Comparison of ENCODE assay signal across 7 cellular contexts in the genomic region with DNA sequence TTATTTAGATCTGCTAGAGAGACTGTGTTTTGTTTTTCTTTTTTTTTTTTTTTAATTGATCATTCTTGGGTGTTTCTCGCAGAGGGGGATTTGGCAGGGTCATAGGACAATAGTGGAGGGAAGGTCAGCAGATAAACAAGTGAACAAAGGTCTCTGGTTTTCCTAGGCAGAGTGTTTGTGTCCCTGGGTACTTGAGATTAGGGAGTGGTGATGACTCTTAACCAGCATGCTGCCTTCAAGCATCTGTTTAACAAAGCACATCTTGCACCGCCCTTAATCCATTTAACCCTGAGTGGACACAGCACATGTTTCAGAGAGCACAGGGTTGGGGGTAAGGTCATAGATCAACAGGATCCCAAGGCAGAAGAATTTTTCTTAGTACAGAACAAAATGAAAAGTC. TPM values are rescaled to one million over a fixed set of nuclear protein-coding genes. Genes with fewer than 3 reads are reported as not detected.
A peak's percentile ranks its signal among the peaks of the same experiment; 100 is the strongest.
DNase-seq lines count a peak whose midpoint lies in the region; ATAC-seq, FAIRE-seq and TF ChIP-seq lines count a peak whose summit lies in the region.
"Not testable (repeated sequence)": the region's sequence is repeated elsewhere in the genome, so short reads cannot be mapped to it uniquely, and the experiment has no call there.

No MANE protein-coding gene starts in this region.

- H2BK12ac ChIP-seq in neuronal stem cell (ENCODE audit: low read length): not testable (repeated sequence)

- CTCF ChIA-PET in Caco-2 (lab: Charles Lee) (interaction anchor here (0.7 to 1.2 kb wide), 2 partner anchors 12 to 462 kb away, joined by 3 to 4 read pairs; a partner anchor contains a TSS), PC-3 (lab: Charles Lee) (interaction anchor here (0.7 kb wide), 1 partner anchor 11 kb away, joined by 12 read pairs; no protein-coding TSS in a partner anchor)
- CTCF ChIA-PET in HepG2 (lab: Yijun Ruan, JAX; ENCODE audit: low intra/inter-chr PET ratio, low total read pairs): not testable (repeated sequence)

- H3K23ac ChIP-seq in neuronal stem cell (ENCODE audit: low read depth, low read length, poor library complexity): not testable (repeated sequence)

- H2BK120ac ChIP-seq in neuronal stem cell (ENCODE audit: low read depth, low read length): not testable (repeated sequence)

- H3K9me3 Mint-ChIP-seq in Caco-2 (ENCODE audit: unreplicated experiment); chondrocyte (ENCODE audit: low read depth); glutamatergic neuron (ENCODE audit: unreplicated experiment): not testable (repeated sequence)

- not testable (repeated sequence) for H4K91ac ChIP-seq in neuronal stem cell (ENCODE audit: low read depth, low read length, poor library complexity)

- BruUV-seq in Caco-2 (replicated peaks; lab: Mats Ljungman, UMichigan); PC-3 (replicated peaks; lab: Mats Ljungman, UMichigan); HepG2 (replicated peaks; lab: Mats Ljungman, UMichigan): not testable (repeated sequence)

- H3K4me3 Mint-ChIP-seq in Caco-2 (ENCODE audit: unreplicated experiment) (peak overlapping the region; percentile 20), glutamatergic neuron (ENCODE audit: unreplicated experiment) (peak overlapping the region; percentile 38)
- not testable (repeated sequence) for H3K4me3 Mint-ChIP-seq in chondrocyte (ENCODE audit: unreplicated experiment)

- not testable (repeated sequence) for H3K14ac ChIP-seq in neuronal stem cell (ENCODE audit: low read length)

- not testable (repeated sequence) for H3K18ac ChIP-seq in neuronal stem cell (ENCODE audit: low read length)

- H3K4me2 ChIP-seq in PC-3 (ENCODE audit: low read length): peak overlapping the region; percentile 60
- peak overlapping the region; percentile 46 for H3K4me2 ChIP-seq in HepG2 (ENCODE audit: low read depth, low read length)
- not testable (repeated sequence) for H3K4me2 ChIP-seq in neuronal stem cell (ENCODE audit: insufficient read depth, low read length, poor library complexity, severe bottlenecking)

- H2AK5ac ChIP-seq in neuronal stem cell (ENCODE audit: low read depth, low read length): not testable (repeated sequence)

- TF ChIP-seq RAD21 in HepG2 (CRISPR knock-in tag; IDR thresholded peaks at IDR 0.05): not testable (repeated sequence)

- H2AFZ ChIP-seq in PC-3 (ENCODE audit: low read length); HepG2 (ENCODE audit: low read length): not testable (repeated sequence)
- peak overlapping the region; percentile 53 for H2AFZ ChIP-seq in neuronal stem cell (ENCODE audit: low read length)

- not testable (repeated sequence) for DNase-seq in Caco-2; PC-3; WERI-Rb-1; chondrocyte (ENCODE audit: low spot score); glutamatergic neuron; HepG2 (ENCODE audit: low spot score); neuronal stem cell (ENCODE audit: low spot score)

- peak; percentile 60 for ATAC-seq in PC-3
- peak; percentile 47 for ATAC-seq in HepG2

- not testable (repeated sequence) for H3K4me1 Mint-ChIP-seq in Caco-2 (ENCODE audit: low read depth, unreplicated experiment); chondrocyte (ENCODE audit: low read depth); glutamatergic neuron (ENCODE audit: low read depth, unreplicated experiment)

- WGBS in HepG2 (ENCODE audit: low lambda C conversion rate): 0% methylated on average over 1 of the region's 2 CpGs
- WGBS in neuronal stem cell (ENCODE audit: extremely low coverage in 2 of 2, insufficient read length in 2 of 2, insufficient replicate concordance in 1 of 2), 2 donors: no CpG with 5 or more reads among the region's 2 CpGs

- FAIRE-seq in HepG2 (lab: Jason Lieb, UNC): not testable (repeated sequence)

- H3K79me2 ChIP-seq in PC-3 (ENCODE audit: low read length); HepG2 (ENCODE audit: insufficient read depth, low read length): not testable (repeated sequence)

- H3K4ac ChIP-seq in neuronal stem cell (ENCODE audit: low read length): not testable (repeated sequence)

- H3K79me1 ChIP-seq in neuronal stem cell (ENCODE audit: low read depth, low read length): not testable (repeated sequence)

- not testable (repeated sequence) for H3K27me3 ChIP-seq in Caco-2 (replicated peaks; ENCODE audit: control insufficient read depth, insufficient read depth, low read length); PC-3 (ENCODE audit: low read length); WERI-Rb-1 (ENCODE audit: insufficient read depth, low read depth, severe bottlenecking); HepG2 (ENCODE audit: control insufficient read depth in 1 of 2, insufficient read depth in 2 of 2, low read length in 2 of 2); neuronal stem cell (ENCODE audit: control insufficient read depth in 3 of 3, insufficient read depth in 3 of 3, low read depth in 1 of 3, low read length in 3 of 3)

- H3K9me3 ChIP-seq in Caco-2; PC-3 (ENCODE audit: low read length); WERI-Rb-1 (ENCODE audit: severe bottlenecking); HepG2 (ENCODE audit: low read length); neuronal stem cell (replicated peaks in 1 of 2; ENCODE audit: control insufficient read depth in 2 of 2, insufficient read depth in 1 of 2, low read depth in 1 of 2, low read length in 2 of 2): not testable (repeated sequence)

- H2BK5ac ChIP-seq in neuronal stem cell (ENCODE audit: low read length): not testable (repeated sequence)

- POLR2A ChIA-PET in Caco-2 (lab: Charles Lee) (interaction anchor here (1.2 kb wide), 1 partner anchor 12 kb away, joined by 7 read pairs; a partner anchor contains a TSS), HepG2 (lab: Yijun Ruan, JAX) (interaction anchor here (0.9 to 1.2 kb wide), 2 partner anchors 12 to 25 kb away, joined by 5 to 6 read pairs; a partner anchor contains a TSS)
- POLR2A ChIA-PET in PC-3 (lab: Charles Lee; ENCODE audit: unreplicated experiment): not testable (repeated sequence)

- not testable (repeated sequence) for H3K9ac ChIP-seq in PC-3 (ENCODE audit: low read length); HepG2 (ENCODE audit: insufficient read depth, low read depth, low read length); neuronal stem cell (ENCODE audit: low read depth, low read length, poor library complexity)

- not testable (repeated sequence) for H3K36me3 Mint-ChIP-seq in Caco-2 (ENCODE audit: insufficient read depth, unreplicated experiment); chondrocyte (ENCODE audit: low read depth); glutamatergic neuron (ENCODE audit: unreplicated experiment)

- not testable (repeated sequence) for TF ChIP-seq EP300 in HepG2 (IDR thresholded peaks at IDR 0.05; ENCODE audit: low read depth in 2 of 2, low read length in 2 of 2); HepG2 (CRISPR knock-in tag; IDR thresholded peaks at IDR 0.05; ENCODE audit: borderline replicate concordance)

- not testable (repeated sequence) for H3K9me2 ChIP-seq in PC-3 (replicated peaks; ENCODE audit: low read length)

- H3K4me1 ChIP-seq in Caco-2; PC-3 (ENCODE audit: insufficient read depth, low read length); neuronal stem cell (ENCODE audit: control insufficient read depth in 2 of 2, insufficient read depth in 1 of 2, low read depth in 1 of 2, low read length in 2 of 2): not testable (repeated sequence)
- H3K4me1 ChIP-seq in HepG2 (ENCODE audit: insufficient read depth, low read length): peaks cover 11% of the 10 kb centered on the region

- H3K4me3 ChIP-seq in Caco-2 (ENCODE audit: low read depth, low read length); PC-3 (ENCODE audit: low read length); WERI-Rb-1 (ENCODE audit: low read depth, low read length); neuronal stem cell (ENCODE audit: low read length in 2 of 2): not testable (repeated sequence)
- 0 out of 6 replicates have a peak overlapping the region, but pooled peaks of 1 of the 3 experiments have one; percentile 3 for H3K4me3 ChIP-seq in HepG2 (replicated peaks in 1 of 3; ENCODE audit: insufficient read depth in 1 of 3, low read depth in 2 of 3, low read length in 3 of 3)

- H3K36me3 ChIP-seq in Caco-2 (ENCODE audit: control insufficient read depth, insufficient read depth, low read length); PC-3 (ENCODE audit: low read depth, low read length); WERI-Rb-1; HepG2 (replicated peaks in 1 of 2; ENCODE audit: control insufficient read depth in 1 of 2, insufficient read depth in 2 of 2, low read length in 2 of 2); neuronal stem cell (replicated peaks in 1 of 2; ENCODE audit: control insufficient read depth in 2 of 2, insufficient read depth in 2 of 2, low read length in 2 of 2): not testable (repeated sequence)

- H2BK15ac ChIP-seq in neuronal stem cell (ENCODE audit: low read length): not testable (repeated sequence)

- in situ Hi-C loops in HepG2 (cut with HindIII; ENCODE audit: extremely low pct_ligation_motif_present, low pct_unique_long_range_greater_than_20kb): not testable (repeated sequence)

- not testable (repeated sequence) for H3F3A ChIP-seq in PC-3 (ENCODE audit: low read length, unreplicated experiment)

- H4K20me1 ChIP-seq in PC-3 (ENCODE audit: low read length); HepG2 (ENCODE audit: insufficient read depth, low read length): not testable (repeated sequence)

- H3K27ac ChIP-seq in PC-3 (ENCODE audit: low read length) (peak overlapping the region; percentile 25; the same call in 1 of the 2 replicates), WERI-Rb-1 (peak overlapping the region; percentile 44), HepG2 (ENCODE audit: extremely low read length, insufficient read depth, low read length) (peak overlapping the region; percentile 7)
- not testable (repeated sequence) for H3K27ac ChIP-seq in neuronal stem cell (replicated peaks; ENCODE audit: low read length)

- intact Hi-C loops in Caco-2 (cut with micrococcal nuclease; ENCODE audit: unreplicated experiment); PC-3 (cut with micrococcal nuclease): not testable (repeated sequence)
- intact Hi-C loops in HepG2 (cut with micrococcal nuclease; ENCODE audit: unreplicated experiment): loop anchor here (1.0 to 5.0 kb wide), 2 partner anchors 14 to 183 kb away; no protein-coding TSS in a partner anchor

- H4K8ac ChIP-seq in neuronal stem cell (ENCODE audit: low read depth, low read length): not testable (repeated sequence)

- H3K27ac Mint-ChIP-seq in Caco-2 (ENCODE audit: unreplicated experiment): peak overlapping the region; percentile 48
- peak overlapping the region; percentile 57 for H3K27ac Mint-ChIP-seq in chondrocyte (ENCODE audit: unreplicated experiment)
- H3K27ac Mint-ChIP-seq in glutamatergic neuron (ENCODE audit: unreplicated experiment): peak overlapping the region; percentile 95

- TF ChIP-seq POLR2A in HepG2 (IDR thresholded peaks at IDR 0.05; ENCODE audit: insufficient read depth in 1 of 2, low read depth in 2 of 2, low read length in 2 of 2): not testable (repeated sequence)

- not testable (repeated sequence) for H3K27me3 Mint-ChIP-seq in Caco-2 (ENCODE audit: insufficient read depth, unreplicated experiment); chondrocyte (ENCODE audit: low read depth); glutamatergic neuron (ENCODE audit: unreplicated experiment)

- TF ChIP-seq CTCF in Caco-2 (IDR thresholded peaks at IDR 0.05; ENCODE audit: insufficient read depth in 1 of 2, low read depth in 1 of 2, low read length in 1 of 2, severe bottlenecking in 1 of 2, unreplicated experiment in 1 of 2); PC-3 (conservative IDR thresholded peaks at IDR 0.05; ENCODE audit: low read depth, low read length); WERI-Rb-1 (IDR thresholded peaks at IDR 0.05; ENCODE audit: low read depth, low read length); chondrocyte (IDR thresholded peaks at IDR 0.05); glutamatergic neuron (IDR thresholded peaks at IDR 0.05; ENCODE audit: partially characterized antibody, unreplicated experiment); HepG2 (CRISPR knock-in tag; IDR thresholded peaks at IDR 0.05): not testable (repeated sequence)

RNA-seq across cellular contexts. Expression of a gene that starts 12.0 kb away (rescaled TPM):
- total RNA-seq in Caco-2 (2022) (69.1 and 72.3 TPM in 2 replicates), PC-3 (2014; rRNA removed) (28.0 and 30.4 TPM in 2 replicates), chondrocyte (29.5 to 35.5 TPM (median 32.6 TPM) in 3 replicates), glutamatergic neuron (ENCODE audit: unreplicated experiment) (54.6 TPM), HepG2 (2016; rRNA removed; fragmentation: Illumina TruSeq; extraction: Trizol) (30.6 and 36.5 TPM in 2 replicates)
- 3.8 and 4.1 TPM in 2 replicates for total RNA-seq in HepG2 (2016; cell fraction: cytosol; rRNA removed; fragmentation: Illumina TruSeq; extraction: Trizol; ENCODE audit: low read depth)
- 30.2 and 33.9 TPM in 2 replicates for total RNA-seq in HepG2 (2016; cell fraction: insoluble cytoplasmic fraction; rRNA removed; fragmentation: Illumina TruSeq; extraction: Trizol)
- 10.8 and 12.6 TPM in 2 replicates for total RNA-seq in HepG2 (2016; cell fraction: membrane; rRNA removed; fragmentation: Illumina TruSeq; extraction: Trizol)
- total RNA-seq in HepG2 (2016; cell fraction: nucleus; rRNA removed; fragmentation: Illumina TruSeq; extraction: Trizol): 61.4 and 61.7 TPM in 2 replicates
- polyA plus RNA-seq in HepG2 (2011; rRNA removed): 16.2 and 17.6 TPM in 2 replicates
- polyA plus RNA-seq in HepG2 (2011; cell fraction: cytosol; rRNA removed): 5.5 and 9.1 TPM in 2 replicates
- polyA plus RNA-seq in HepG2 (2011; cell fraction: nucleus; rRNA removed): 32.6 and 39.1 TPM in 2 replicates
- 21.8 and 23.1 TPM in 2 replicates for polyA plus RNA-seq in HepG2 (2012)
- polyA plus RNA-seq in HepG2 (2016; cell fraction: cytosol; fragmentation: Illumina TruSeq; extraction: Trizol; ENCODE audit: low read depth): 0.74 and 0.87 TPM in 2 replicates
- polyA plus RNA-seq in HepG2 (2016; cell fraction: insoluble cytoplasmic fraction; fragmentation: Illumina TruSeq; extraction: Trizol; ENCODE audit: low read depth): 23.7 and 25.3 TPM in 2 replicates
- 2.6 and 2.7 TPM in 2 replicates for polyA plus RNA-seq in HepG2 (2016; cell fraction: membrane; fragmentation: Illumina TruSeq; extraction: Trizol; ENCODE audit: low read depth)
- polyA plus RNA-seq in HepG2 (2016; cell fraction: nucleus; fragmentation: Illumina TruSeq; extraction: Trizol; ENCODE audit: insufficient read depth, low read depth): 62.4 and 65.2 TPM in 2 replicates
- polyA minus RNA-seq in HepG2 (2011; rRNA and poly(A)+ RNA removed; ENCODE audit: low replicate concordance): 30.1 and 32.8 TPM in 2 replicates
- polyA minus RNA-seq in HepG2 (2011; cell fraction: cytosol; rRNA and poly(A)+ RNA removed): 22.1 and 26.7 TPM in 2 replicates
- 106 and 121 TPM in 2 replicates for polyA minus RNA-seq in HepG2 (2011; cell fraction: nucleus; rRNA and poly(A)+ RNA removed)
- polyA plus RNA-seq in neuronal stem cell (2013, experiment 1 of 2): 13.5 TPM
- 13.4 TPM for polyA plus RNA-seq in neuronal stem cell (2013, experiment 2 of 2)

RNA-seq across cellular contexts. Expression of a gene that starts 25.5 kb away (rescaled TPM):
- 351 and 362 TPM in 2 replicates for total RNA-seq in Caco-2 (2022)
- 52.0 and 62.0 TPM in 2 replicates for total RNA-seq in PC-3 (2014; rRNA removed)
- 20.8 to 24.1 TPM (median 23.6 TPM) in 3 replicates for total RNA-seq in chondrocyte
- total RNA-seq in glutamatergic neuron (ENCODE audit: unreplicated experiment): 33.0 TPM
- 15.6 and 26.2 TPM in 2 replicates for total RNA-seq in HepG2 (2016; rRNA removed; fragmentation: Illumina TruSeq; extraction: Trizol)
- 27.4 and 27.8 TPM in 2 replicates for total RNA-seq in HepG2 (2016; cell fraction: cytosol; rRNA removed; fragmentation: Illumina TruSeq; extraction: Trizol; ENCODE audit: low read depth)
- 15.2 and 25.3 TPM in 2 replicates for total RNA-seq in HepG2 (2016; cell fraction: insoluble cytoplasmic fraction; rRNA removed; fragmentation: Illumina TruSeq; extraction: Trizol)
- total RNA-seq in HepG2 (2016; cell fraction: membrane; rRNA removed; fragmentation: Illumina TruSeq; extraction: Trizol): 30.7 and 34.5 TPM in 2 replicates
- 44.8 and 54.3 TPM in 2 replicates for total RNA-seq in HepG2 (2016; cell fraction: nucleus; rRNA removed; fragmentation: Illumina TruSeq; extraction: Trizol)
- 41.2 and 44.8 TPM in 2 replicates for polyA plus RNA-seq in HepG2 (2011; rRNA removed)
- 19.6 and 22.7 TPM in 2 replicates for polyA plus RNA-seq in HepG2 (2011; cell fraction: cytosol; rRNA removed)
- 170 and 182 TPM in 2 replicates for polyA plus RNA-seq in HepG2 (2011; cell fraction: nucleus; rRNA removed)
- polyA plus RNA-seq in HepG2 (2012): 32.8 and 56.1 TPM in 2 replicates
- polyA plus RNA-seq in HepG2 (2016; cell fraction: cytosol; fragmentation: Illumina TruSeq; extraction: Trizol; ENCODE audit: low read depth): 24.3 and 28.6 TPM in 2 replicates
- 32.2 and 33.6 TPM in 2 replicates for polyA plus RNA-seq in HepG2 (2016; cell fraction: insoluble cytoplasmic fraction; fragmentation: Illumina TruSeq; extraction: Trizol; ENCODE audit: low read depth)
- 28.4 and 32.2 TPM in 2 replicates for polyA plus RNA-seq in HepG2 (2016; cell fraction: membrane; fragmentation: Illumina TruSeq; extraction: Trizol; ENCODE audit: low read depth)
- polyA plus RNA-seq in HepG2 (2016; cell fraction: nucleus; fragmentation: Illumina TruSeq; extraction: Trizol; ENCODE audit: insufficient read depth, low read depth): 126 and 147 TPM in 2 replicates
- polyA minus RNA-seq in HepG2 (2011; rRNA and poly(A)+ RNA removed; ENCODE audit: low replicate concordance): 34.4 and 149 TPM in 2 replicates
- polyA minus RNA-seq in HepG2 (2011; cell fraction: cytosol; rRNA and poly(A)+ RNA removed): 6.9 and 12.8 TPM in 2 replicates
- 67.3 and 72.4 TPM in 2 replicates for polyA minus RNA-seq in HepG2 (2011; cell fraction: nucleus; rRNA and poly(A)+ RNA removed)
- polyA plus RNA-seq in neuronal stem cell (2013, experiment 1 of 2): 32.9 TPM
- polyA plus RNA-seq in neuronal stem cell (2013, experiment 2 of 2): 35.4 TPM
